In the genomic region with DNA sequence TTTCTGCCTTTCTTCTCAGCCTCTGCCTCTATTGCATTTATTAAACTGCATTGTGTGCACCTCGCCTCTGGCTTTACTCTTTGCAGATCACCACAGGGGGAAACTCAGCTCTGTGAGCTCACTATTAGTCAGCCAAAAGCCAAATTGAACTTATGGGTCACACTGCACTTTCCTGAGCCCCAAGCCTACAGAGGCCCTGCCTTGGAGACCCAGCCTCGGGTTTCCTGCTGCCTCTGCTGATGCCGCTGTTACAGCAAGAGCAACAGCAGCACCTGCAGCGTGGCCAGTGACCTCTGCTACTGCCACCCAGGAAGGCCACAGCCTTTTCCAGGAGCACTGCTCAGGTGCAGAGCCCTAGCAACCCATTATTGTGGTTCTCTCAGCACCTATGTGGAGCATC, we compare ENCODE assay signal across 13 cellular contexts.
DNase-seq lines count a peak whose midpoint lies in the region; ATAC-seq and TF ChIP-seq lines count a peak whose summit lies in the region.
"Had no signal": no experiment of that assay in that cellular context is flagged by ENCODE, and none has a peak within 500 bp of the region (broad histone marks: within the 10 kb centered on the region; RNA-seq: fewer than 3 reads in every experiment).

No MANE protein-coding gene starts in this region.

- H3K9me3 ChIP-seq in OCI-LY7 (ENCODE audit: low read length) (no peaks in the 10 kb centered on the region), osteoblast (ENCODE audit: low read depth, low read length) (no peaks in the 10 kb centered on the region)
- H3K9me3 ChIP-seq: stomach had no signal

- H3K4me1 Mint-ChIP-seq in natural killer cell, result peaks cover 91 to 95% of the 10 kb centered on the region in 2 donors
- H3K4me1 Mint-ChIP-seq: activated naive CD8-positive, alpha-beta T cell treated with anti-CD3 and anti-CD28 coated beads for 36 hours had no signal

- CTCF ChIA-PET in OCI-LY7 (lab: Charles Lee; ENCODE audit: unreplicated experiment), result no interaction called here

- H3K4me1 ChIP-seq in OCI-LY7 (ENCODE audit: insufficient read depth, low read length, poor library complexity, severe bottlenecking) (peaks cover 73% of the 10 kb centered on the region), osteoblast (ENCODE audit: insufficient read depth, low read length) (peaks cover 2% of the 10 kb centered on the region)

- POLR2A ChIA-PET in OCI-LY7 (lab: Charles Lee), result interaction anchor here (0.9 to 4.2 kb wide), 6 partner anchors 9 to 65 kb away, joined by 3 to 18 read pairs (median 4); no protein-coding TSS in a partner anchor

- H3K27ac ChIP-seq in OCI-LY7 (ENCODE audit: low read depth, low read length, poor library complexity, severe bottlenecking), result no peak overlapping the region
- H3K27ac ChIP-seq in osteoblast (ENCODE audit: low read depth, low read length), result no peak overlapping the region
- H3K27ac ChIP-seq: stomach had no signal

- peak; percentile 43 for ATAC-seq in GM18861 (IDR thresholded peaks at IDR 0.05; ENCODE audit: unreplicated experiment)
- ATAC-seq in HG02678 (IDR thresholded peaks at IDR 0.05; ENCODE audit: unreplicated experiment), result peak; percentile 37
- ATAC-seq in natural killer cell, result peak in 2 of 3 donors; percentile 41 to 56
- ATAC-seq: activated CD4-positive, CD25-positive, alpha-beta regulatory T cell treated with anti-CD3 and anti-CD28 coated beads, Interleukin-2, amount 50 U/mL, for 24 hours had no signal

- H3K4me3 ChIP-seq in OCI-LY7 (ENCODE audit: low read depth, low read length, poor library complexity, severe bottlenecking), result no peak overlapping the region
- no peak overlapping the region for H3K4me3 ChIP-seq in osteoblast (ENCODE audit: insufficient read depth, low read length)
- H3K4me3 ChIP-seq: stomach had no signal

- peak overlapping the region; percentile 30 for H3K4me2 ChIP-seq in OCI-LY7 (ENCODE audit: low read length)
- no peak overlapping the region for H3K4me2 ChIP-seq in osteoblast (ENCODE audit: insufficient read depth, low read length)

- intact Hi-C loops in OCI-LY7 (cut with micrococcal nuclease; ENCODE audit: unreplicated experiment) (no loop called here), natural killer cell (cut with micrococcal nuclease) (no loop called here)

- peaks cover 3% of the 10 kb centered on the region for H3K27me3 ChIP-seq in osteoblast (ENCODE audit: insufficient read depth, low read length)
- H3K27me3 ChIP-seq: stomach had no signal

- DNase-seq in OCI-LY7 (ENCODE audit: low spot score) (peak; percentile 46), natural killer cell (no peak), NCI-H1930 (lab: John Stamatoyannopoulos, UW) (no peak), NCI-H1048 (lab: John Stamatoyannopoulos, UW) (no peak), osteoblast (ENCODE audit: insufficient read length, low spot score, missing footprints) (no peak)
- DNase-seq in activated naive CD4-positive, alpha-beta T cell treated with Interleukin-2 at 50 U/mL for 16 hours, result no peak
- DNase-seq: activated naive CD8-positive, alpha-beta T cell treated with anti-CD3 and anti-CD28 coated beads for 36 hours; NCI-H2029; stomach had no signal

- no TSS peak for BruUV-seq in OCI-LY7 (replicated peaks; lab: Mats Ljungman, UMichigan)

- no peaks in the 10 kb centered on the region for H3K9me2 ChIP-seq in OCI-LY7 (ENCODE audit: insufficient read depth, low read length)

- no peaks in the 10 kb centered on the region for H4K20me1 ChIP-seq in OCI-LY7 (ENCODE audit: insufficient read depth, low read length)
- no peaks in the 10 kb centered on the region for H4K20me1 ChIP-seq in osteoblast (ENCODE audit: insufficient read depth, low read length)

- H3K4me3 Mint-ChIP-seq in natural killer cell, result peak overlapping the region; percentile 36
- H3K4me3 Mint-ChIP-seq: activated naive CD8-positive, alpha-beta T cell treated with anti-CD3 and anti-CD28 coated beads for 36 hours; nephron had no signal

- TF ChIP-seq CTCF in OCI-LY7 (conservative IDR thresholded peaks at IDR 0.05; ENCODE audit: low read length), result no peak
- TF ChIP-seq CTCF in natural killer cell (IDR thresholded peaks at IDR 0.05), result no peak
- TF ChIP-seq CTCF in osteoblast (IDR thresholded peaks at IDR 0.05; ENCODE audit: extremely low read depth, low read depth, low read length), result no peak

- no peaks in the 10 kb centered on the region for H3K9me3 Mint-ChIP-seq in natural killer cell
- H3K9me3 Mint-ChIP-seq: activated naive CD8-positive, alpha-beta T cell treated with anti-CD3 and anti-CD28 coated beads for 36 hours; nephron had no signal

- H3K27me3 Mint-ChIP-seq in natural killer cell (ENCODE audit: low read depth in 2 of 2), result no peaks in the 10 kb centered on the region
- H3K27me3 Mint-ChIP-seq: activated naive CD8-positive, alpha-beta T cell treated with anti-CD3 and anti-CD28 coated beads for 36 hours had no signal

- no peaks in the 10 kb centered on the region for H3K79me2 ChIP-seq in OCI-LY7 (ENCODE audit: insufficient read depth, low read depth, low read length)
- H3K79me2 ChIP-seq in osteoblast (ENCODE audit: insufficient read depth, low read length), result no peaks in the 10 kb centered on the region

- peak overlapping the region; percentile 80 to 89 for H3K27ac Mint-ChIP-seq in natural killer cell
- H3K27ac Mint-ChIP-seq: activated naive CD8-positive, alpha-beta T cell treated with anti-CD3 and anti-CD28 coated beads for 36 hours; nephron had no signal

- no peaks in the 10 kb centered on the region for H3K36me3 ChIP-seq in OCI-LY7 (ENCODE audit: insufficient read depth, low read length)
- no peaks in the 10 kb centered on the region for H3K36me3 ChIP-seq in osteoblast (ENCODE audit: insufficient read depth, low read length)
- H3K36me3 ChIP-seq: stomach had no signal

- peak overlapping the region; percentile 67 for H2AFZ ChIP-seq in OCI-LY7 (ENCODE audit: low read length)
- H2AFZ ChIP-seq in osteoblast (ENCODE audit: low read length), result no peak overlapping the region

- peaks cover 27% of the 10 kb centered on the region for H3K36me3 Mint-ChIP-seq in natural killer cell
- H3K36me3 Mint-ChIP-seq: activated naive CD8-positive, alpha-beta T cell treated with anti-CD3 and anti-CD28 coated beads for 36 hours had no signal
